Comparison of ENCODE assay signal across 1 cellular context in genomic region chr7:150125831-150126230, GRCh38.
A peak's percentile ranks its signal among the peaks of the same experiment; 100 is the strongest.
TF ChIP-seq lines count a peak whose summit lies in the region.

No MANE protein-coding gene starts in this region.

TF ChIP-seq in HepG2, 621 proteins besides CTCF, POLR2A, EP300 and RAD21 (continued from another document):
- TF ChIP-seq AHDC1 (CRISPR knock-in tag; IDR thresholded peaks at IDR 0.05; ENCODE audit: borderline replicate concordance) = peak; percentile 71; the same call in 1 of the 2 replicates
- 0 out of 2 replicates have a peak, but pooled peaks have one; percentile 30 for TF ChIP-seq KDM1A (CRISPR knock-in tag; IDR thresholded peaks at IDR 0.05)
- TF ChIP-seq RCOR2 (CRISPR knock-in tag; IDR thresholded peaks at IDR 0.05) = peak; percentile 48; the same call in 1 of the 2 replicates
- TF ChIP-seq ERF (CRISPR knock-in tag; IDR thresholded peaks at IDR 0.05) = peak; percentile 39; the same call in 1 of the 2 replicates
- TF ChIP-seq FOXJ3 (CRISPR knock-in tag; IDR thresholded peaks at IDR 0.05; ENCODE audit: borderline replicate concordance) = peak; percentile 85
- 0 out of 2 replicates have a peak, but pooled peaks have one; percentile 19 for TF ChIP-seq REPIN1 (CRISPR knock-in tag; IDR thresholded peaks at IDR 0.05; ENCODE audit: borderline replicate concordance, low read depth)
- TF ChIP-seq ZNF768 (CRISPR knock-in tag; IDR thresholded peaks at IDR 0.05) = peak; percentile 76; the same call in 1 of the 2 replicates
- peak; percentile 52; the same call in 1 of the 2 replicates for TF ChIP-seq ZMYM3 (CRISPR knock-in tag; IDR thresholded peaks at IDR 0.05)
- TF ChIP-seq, protein P1, sequence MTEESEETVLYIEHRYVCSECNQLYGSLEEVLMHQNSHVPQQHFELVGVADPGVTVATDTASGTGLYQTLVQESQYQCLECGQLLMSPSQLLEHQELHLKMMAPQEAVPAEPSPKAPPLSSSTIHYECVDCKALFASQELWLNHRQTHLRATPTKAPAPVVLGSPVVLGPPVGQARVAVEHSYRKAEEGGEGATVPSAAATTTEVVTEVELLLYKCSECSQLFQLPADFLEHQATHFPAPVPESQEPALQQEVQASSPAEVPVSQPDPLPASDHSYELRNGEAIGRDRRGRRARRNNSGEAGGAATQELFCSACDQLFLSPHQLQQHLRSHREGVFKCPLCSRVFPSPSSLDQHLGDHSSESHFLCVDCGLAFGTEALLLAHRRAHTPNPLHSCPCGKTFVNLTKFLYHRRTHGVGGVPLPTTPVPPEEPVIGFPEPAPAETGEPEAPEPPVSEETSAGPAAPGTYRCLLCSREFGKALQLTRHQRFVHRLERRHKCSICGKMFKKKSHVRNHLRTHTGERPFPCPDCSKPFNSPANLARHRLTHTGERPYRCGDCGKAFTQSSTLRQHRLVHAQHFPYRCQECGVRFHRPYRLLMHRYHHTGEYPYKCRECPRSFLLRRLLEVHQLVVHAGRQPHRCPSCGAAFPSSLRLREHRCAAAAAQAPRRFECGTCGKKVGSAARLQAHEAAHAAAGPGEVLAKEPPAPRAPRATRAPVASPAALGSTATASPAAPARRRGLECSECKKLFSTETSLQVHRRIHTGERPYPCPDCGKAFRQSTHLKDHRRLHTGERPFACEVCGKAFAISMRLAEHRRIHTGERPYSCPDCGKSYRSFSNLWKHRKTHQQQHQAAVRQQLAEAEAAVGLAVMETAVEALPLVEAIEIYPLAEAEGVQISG (CRISPR knock-in tag; IDR thresholded peaks at IDR 0.05) = peak; percentile 53
- peak; percentile 87; the same call in 1 of the 2 replicates for TF ChIP-seq ZNF580 (CRISPR knock-in tag; IDR thresholded peaks at IDR 0.05; ENCODE audit: borderline replicate concordance, low read depth)
- TF ChIP-seq SIX4 (CRISPR knock-in tag; IDR thresholded peaks at IDR 0.05) = 0 out of 2 replicates have a peak, but pooled peaks have one; percentile 22
- peak; percentile 96 for TF ChIP-seq ZNF331 (CRISPR knock-in tag; IDR thresholded peaks at IDR 0.05)
- TF ChIP-seq ZNF264 (CRISPR knock-in tag; IDR thresholded peaks at IDR 0.05) = peak; percentile 84
- peak in 1 of 2 experiments; percentile 58; a peak in 1 of 4 replicates for TF ChIP-seq KLF16 (CRISPR knock-in tag; IDR thresholded peaks at IDR 0.05)
- 0 out of 2 replicates have a peak, but pooled peaks have one; percentile 51 for TF ChIP-seq RFXAP (CRISPR knock-in tag; IDR thresholded peaks at IDR 0.05; ENCODE audit: borderline replicate concordance)
- peak; percentile 71 for TF ChIP-seq ATF2 (CRISPR knock-in tag; IDR thresholded peaks at IDR 0.05)
- peak; percentile 96 for TF ChIP-seq TFAP4 (IDR thresholded peaks at IDR 0.05; ENCODE audit: borderline replicate concordance, low read depth)
- peak; percentile 33; the same call in 1 of the 2 replicates for TF ChIP-seq JUND (CRISPR knock-in tag; IDR thresholded peaks at IDR 0.05)
- peak; percentile 64; the same call in 1 of the 2 replicates for TF ChIP-seq MED1 (CRISPR knock-in tag; IDR thresholded peaks at IDR 0.05)
- TF ChIP-seq, protein P2, sequence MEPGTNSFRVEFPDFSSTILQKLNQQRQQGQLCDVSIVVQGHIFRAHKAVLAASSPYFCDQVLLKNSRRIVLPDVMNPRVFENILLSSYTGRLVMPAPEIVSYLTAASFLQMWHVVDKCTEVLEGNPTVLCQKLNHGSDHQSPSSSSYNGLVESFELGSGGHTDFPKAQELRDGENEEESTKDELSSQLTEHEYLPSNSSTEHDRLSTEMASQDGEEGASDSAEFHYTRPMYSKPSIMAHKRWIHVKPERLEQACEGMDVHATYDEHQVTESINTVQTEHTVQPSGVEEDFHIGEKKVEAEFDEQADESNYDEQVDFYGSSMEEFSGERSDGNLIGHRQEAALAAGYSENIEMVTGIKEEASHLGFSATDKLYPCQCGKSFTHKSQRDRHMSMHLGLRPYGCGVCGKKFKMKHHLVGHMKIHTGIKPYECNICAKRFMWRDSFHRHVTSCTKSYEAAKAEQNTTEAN (CRISPR knock-in tag; conservative IDR thresholded peaks at IDR 0.05) = peak; percentile 60; the same call in 1 of the 2 replicates
- 0 out of 2 replicates have a peak, but pooled peaks have one; percentile 64 for TF ChIP-seq RARA (CRISPR knock-in tag; IDR thresholded peaks at IDR 0.05)
- TF ChIP-seq ZNF12 (CRISPR knock-in tag; IDR thresholded peaks at IDR 0.05) = peak; percentile 92
- peak; percentile 80; the same call in 1 of the 2 replicates for TF ChIP-seq CBX5 (CRISPR knock-in tag; IDR thresholded peaks at IDR 0.05; ENCODE audit: borderline replicate concordance)
- peak; percentile 32 for TF ChIP-seq SKI (IDR thresholded peaks at IDR 0.05; ENCODE audit: partially characterized antibody)
